Comparison of ENCODE assay signal across 25 cellular contexts in the genomic region with DNA sequence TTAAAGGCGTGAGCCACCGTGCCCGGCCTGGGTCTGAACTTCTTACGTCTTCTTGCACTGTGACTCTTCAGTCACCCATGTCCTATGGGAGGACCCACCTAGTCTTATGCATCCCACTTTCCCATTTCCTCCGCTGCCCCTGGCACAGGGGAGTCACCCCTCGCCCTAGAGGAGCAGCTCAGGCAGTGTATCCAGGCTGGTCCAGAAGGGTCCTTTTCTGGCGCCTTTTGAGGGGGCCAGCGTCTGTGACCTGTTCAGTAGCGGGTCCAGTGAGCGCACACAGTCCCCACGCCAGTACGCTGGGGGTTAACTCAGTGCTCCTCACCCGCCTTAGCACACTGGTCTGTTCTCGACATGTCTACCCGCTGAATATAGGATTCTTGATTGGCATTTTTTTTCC. TPM values are rescaled to one million over a fixed set of nuclear protein-coding genes. Genes with fewer than 3 reads are reported as not detected.
DNase-seq lines count a peak whose midpoint lies in the region; ATAC-seq and TF ChIP-seq lines count a peak whose summit lies in the region.
"Had no signal": no experiment of that assay in that cellular context is flagged by ENCODE, and none has a peak within 500 bp of the region (broad histone marks: within the 10 kb centered on the region; RNA-seq: fewer than 3 reads in every experiment).

No MANE protein-coding gene starts in this region.

- H3K36me3 Mint-ChIP-seq in activated naive CD4-positive, alpha-beta T cell treated with anti-CD3 and anti-CD28 coated beads, Interleukin-2, amount 10 ng/mL, durations not matched to agents 7 days and 5 days, result peaks cover 8% of the 10 kb centered on the region
- no peaks in the 10 kb centered on the region for H3K36me3 Mint-ChIP-seq in activated naive CD4-positive, alpha-beta T cell treated with anti-CD3 and anti-CD28 coated beads, Interleukin-2, amount 50 U/mL, for 72 hours
- H3K36me3 Mint-ChIP-seq in WTC11 (peaks cover 5% of the 10 kb centered on the region; the same call in 1 of the 2 replicates), immature natural killer cell (peaks cover 0 to 4% (median 0%) of the 10 kb centered on the region in 3 donors)
- peaks cover 4 to 15% of the 10 kb centered on the region in 2 donors for H3K36me3 Mint-ChIP-seq in stimulated activated naive B cell treated with anti-CD40 and anti-IgM and Interleukin-4, amounts not matched to agents 10 μg/mL and 1 μg/mL and 100 μg/mL, for 72 hours

- POLR2A ChIA-PET in WTC11 (lab: Charles Lee), result no interaction called here

- no peak for TF ChIP-seq CTCF in WTC11 (IDR thresholded peaks at IDR 0.05)

- no peaks in the 10 kb centered on the region for H3K9me3 Mint-ChIP-seq in activated naive CD4-positive, alpha-beta T cell treated with anti-CD3 and anti-CD28 coated beads, Interleukin-2, amount 10 ng/mL, durations not matched to agents 7 days and 5 days
- no peaks in the 10 kb centered on the region for H3K9me3 Mint-ChIP-seq in activated naive CD4-positive, alpha-beta T cell treated with anti-CD3 and anti-CD28 coated beads, Interleukin-2, amount 50 U/mL, for 72 hours
- H3K9me3 Mint-ChIP-seq in WTC11 (no peaks in the 10 kb centered on the region), immature natural killer cell (no peaks in the 10 kb centered on the region)
- peaks cover 0 to 3% of the 10 kb centered on the region in 2 donors for H3K9me3 Mint-ChIP-seq in stimulated activated naive B cell treated with anti-CD40 and anti-IgM and Interleukin-4, amounts not matched to agents 10 μg/mL and 1 μg/mL and 100 μg/mL, for 72 hours
- H3K9me3 Mint-ChIP-seq: endodermal cell had no signal

- ATAC-seq in activated naive CD4-positive, alpha-beta T cell treated with anti-CD3 and anti-CD28 coated beads, Interleukin-2, amount 50 U/mL, for 72 hours, result no peak
- ATAC-seq in WTC11 (no peak), HG03354 (IDR thresholded peaks at IDR 0.05; ENCODE audit: poor library complexity, severe bottlenecking, unreplicated experiment) (no peak), HG03039 (IDR thresholded peaks at IDR 0.05; ENCODE audit: unreplicated experiment) (no peak), GM21526 (IDR thresholded peaks at IDR 0.05; ENCODE audit: low FRiP score, unreplicated experiment) (no peak)
- ATAC-seq in stimulated activated naive B cell treated with anti-CD40 and anti-IgM and Interleukin-4, amounts not matched to agents 10 μg/mL and 1 μg/mL and 100 μg/mL, for 72 hours (replicated peaks), result no peak
- ATAC-seq: body of pancreas, left lobe of liver, Panc1 had no signal

- peaks cover 34% of the 10 kb centered on the region for H3K4me1 Mint-ChIP-seq in activated naive CD4-positive, alpha-beta T cell treated with anti-CD3 and anti-CD28 coated beads, Interleukin-2, amount 10 ng/mL, durations not matched to agents 7 days and 5 days
- peaks cover 31% of the 10 kb centered on the region for H3K4me1 Mint-ChIP-seq in WTC11
- H3K4me1 Mint-ChIP-seq in immature natural killer cell, result peaks cover 18 to 30% of the 10 kb centered on the region in 2 donors
- H3K4me1 Mint-ChIP-seq in stimulated activated naive B cell treated with anti-CD40 and anti-IgM and Interleukin-4, amounts not matched to agents 10 μg/mL and 1 μg/mL and 100 μg/mL, for 72 hours, result peaks cover 35 to 55% of the 10 kb centered on the region in 2 donors

- H3K4me3 Mint-ChIP-seq in activated naive CD4-positive, alpha-beta T cell treated with anti-CD3 and anti-CD28 coated beads, Interleukin-2, amount 10 ng/mL, durations not matched to agents 7 days and 5 days, result peak overlapping the region; percentile 46
- peak overlapping the region; percentile 38 for H3K4me3 Mint-ChIP-seq in WTC11
- H3K4me3 Mint-ChIP-seq in immature natural killer cell, result peak overlapping the region; percentile 11 to 56 (median 44)
- H3K4me3 Mint-ChIP-seq in stimulated activated naive B cell treated with anti-CD40 and anti-IgM and Interleukin-4, amounts not matched to agents 10 μg/mL and 1 μg/mL and 100 μg/mL, for 72 hours, result peak overlapping the region; percentile 28 to 30

- H3K27me3 Mint-ChIP-seq in activated naive CD4-positive, alpha-beta T cell treated with anti-CD3 and anti-CD28 coated beads, Interleukin-2, amount 10 ng/mL, durations not matched to agents 7 days and 5 days, result peaks cover 4% of the 10 kb centered on the region
- H3K27me3 Mint-ChIP-seq in WTC11 (ENCODE audit: low read depth) (no peaks in the 10 kb centered on the region), immature natural killer cell (ENCODE audit: low read depth in 3 of 3) (peaks cover 2 to 5% (median 4%) of the 10 kb centered on the region in 3 donors)
- H3K27me3 Mint-ChIP-seq in stimulated activated naive B cell treated with anti-CD40 and anti-IgM and Interleukin-4, amounts not matched to agents 10 μg/mL and 1 μg/mL and 100 μg/mL, for 72 hours, result no peaks in the 10 kb centered on the region

- H3K27ac Mint-ChIP-seq in activated naive CD4-positive, alpha-beta T cell treated with anti-CD3 and anti-CD28 coated beads, Interleukin-2, amount 10 ng/mL, durations not matched to agents 7 days and 5 days, result peak overlapping the region; percentile 77
- no peak overlapping the region for H3K27ac Mint-ChIP-seq in activated naive CD4-positive, alpha-beta T cell treated with anti-CD3 and anti-CD28 coated beads, Interleukin-2, amount 50 U/mL, for 72 hours
- H3K27ac Mint-ChIP-seq in WTC11, result no peak overlapping the region; the same call in 1 of the 2 replicates
- peak overlapping the region in 2 of 6 donors; percentile 4 to 31 for H3K27ac Mint-ChIP-seq in immature natural killer cell
- no peak overlapping the region for H3K27ac Mint-ChIP-seq in stimulated activated naive B cell treated with anti-CD40 and anti-IgM and Interleukin-4, amounts not matched to agents 10 μg/mL and 1 μg/mL and 100 μg/mL, for 72 hours
- H3K27ac Mint-ChIP-seq: endodermal cell had no signal

- DNase-seq in activated naive CD4-positive, alpha-beta T cell treated with anti-CD3 and anti-CD28 coated beads, Interleukin-2, amount 10 ng/mL, durations not matched to agents 7 days and 5 days, result no peak
- DNase-seq in activated naive CD4-positive, alpha-beta T cell treated with anti-CD3 and anti-CD28 coated beads, Interleukin-2, amount 50 U/mL, for 72 hours (ENCODE audit: low spot score in 2 of 2), result no peak
- DNase-seq in WTC11 (ENCODE audit: low spot score), result no peak
- DNase-seq in immature natural killer cell, result no peak
- no peak for DNase-seq in stimulated activated naive B cell treated with anti-CD40 and anti-IgM and Interleukin-4, amounts not matched to agents 10 μg/mL and 1 μg/mL and 100 μg/mL, for 72 hours
- DNase-seq: activated naive CD4-positive, alpha-beta T cell treated with Interleukin-2 at 50 U/mL for 16 hours; body of pancreas; colonic mucosa; endodermal cell; glutamatergic neuron; GM23248; midbrain; NCI-H1105; NCI-H2081; NCI-H446 treated with DMSO at 0.1 percent for 48 hours; SJCRH30; small intestine; stimulated activated CD4-positive, alpha-beta T cell treated with anti-CD3 and anti-CD28 coated beads, Interleukin-2, amount 100 ng/mL, for 48 hours; stomach; transverse colon had no signal

- CTCF ChIA-PET in activated naive CD4-positive, alpha-beta T cell treated with anti-CD3 and anti-CD28 coated beads, Interleukin-2, amount 10 ng/mL, durations not matched to agents 7 days and 5 days (lab: Charles Lee), result no interaction called here
- CTCF ChIA-PET in WTC11 (lab: Charles Lee), result no interaction called here

TF ChIP-seq in WTC11, 78 proteins besides CTCF, POLR2A, EP300 and RAD21 (continues in another document):
- TF ChIP-seq, protein P1, sequence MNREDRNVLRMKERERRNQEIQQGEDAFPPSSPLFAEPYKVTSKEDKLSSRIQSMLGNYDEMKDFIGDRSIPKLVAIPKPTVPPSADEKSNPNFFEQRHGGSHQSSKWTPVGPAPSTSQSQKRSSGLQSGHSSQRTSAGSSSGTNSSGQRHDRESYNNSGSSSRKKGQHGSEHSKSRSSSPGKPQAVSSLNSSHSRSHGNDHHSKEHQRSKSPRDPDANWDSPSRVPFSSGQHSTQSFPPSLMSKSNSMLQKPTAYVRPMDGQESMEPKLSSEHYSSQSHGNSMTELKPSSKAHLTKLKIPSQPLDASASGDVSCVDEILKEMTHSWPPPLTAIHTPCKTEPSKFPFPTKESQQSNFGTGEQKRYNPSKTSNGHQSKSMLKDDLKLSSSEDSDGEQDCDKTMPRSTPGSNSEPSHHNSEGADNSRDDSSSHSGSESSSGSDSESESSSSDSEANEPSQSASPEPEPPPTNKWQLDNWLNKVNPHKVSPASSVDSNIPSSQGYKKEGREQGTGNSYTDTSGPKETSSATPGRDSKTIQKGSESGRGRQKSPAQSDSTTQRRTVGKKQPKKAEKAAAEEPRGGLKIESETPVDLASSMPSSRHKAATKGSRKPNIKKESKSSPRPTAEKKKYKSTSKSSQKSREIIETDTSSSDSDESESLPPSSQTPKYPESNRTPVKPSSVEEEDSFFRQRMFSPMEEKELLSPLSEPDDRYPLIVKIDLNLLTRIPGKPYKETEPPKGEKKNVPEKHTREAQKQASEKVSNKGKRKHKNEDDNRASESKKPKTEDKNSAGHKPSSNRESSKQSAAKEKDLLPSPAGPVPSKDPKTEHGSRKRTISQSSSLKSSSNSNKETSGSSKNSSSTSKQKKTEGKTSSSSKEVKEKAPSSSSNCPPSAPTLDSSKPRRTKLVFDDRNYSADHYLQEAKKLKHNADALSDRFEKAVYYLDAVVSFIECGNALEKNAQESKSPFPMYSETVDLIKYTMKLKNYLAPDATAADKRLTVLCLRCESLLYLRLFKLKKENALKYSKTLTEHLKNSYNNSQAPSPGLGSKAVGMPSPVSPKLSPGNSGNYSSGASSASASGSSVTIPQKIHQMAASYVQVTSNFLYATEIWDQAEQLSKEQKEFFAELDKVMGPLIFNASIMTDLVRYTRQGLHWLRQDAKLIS (CRISPR knock-in tag; IDR thresholded peaks at IDR 0.05; ENCODE audit: borderline replicate concordance), result no peak
- TF ChIP-seq KAT7 (CRISPR knock-in tag; IDR thresholded peaks at IDR 0.05; ENCODE audit: borderline replicate concordance), result no peak
- TF ChIP-seq MXD4 (CRISPR knock-in tag; IDR thresholded peaks at IDR 0.05; ENCODE audit: borderline replicate concordance), result no peak
- TF ChIP-seq NR1H2 (CRISPR knock-in tag; IDR thresholded peaks at IDR 0.05), result no peak
- TF ChIP-seq ZNF396 (CRISPR knock-in tag; IDR thresholded peaks at IDR 0.05; ENCODE audit: borderline replicate concordance), result no peak
- TF ChIP-seq, protein P2, sequence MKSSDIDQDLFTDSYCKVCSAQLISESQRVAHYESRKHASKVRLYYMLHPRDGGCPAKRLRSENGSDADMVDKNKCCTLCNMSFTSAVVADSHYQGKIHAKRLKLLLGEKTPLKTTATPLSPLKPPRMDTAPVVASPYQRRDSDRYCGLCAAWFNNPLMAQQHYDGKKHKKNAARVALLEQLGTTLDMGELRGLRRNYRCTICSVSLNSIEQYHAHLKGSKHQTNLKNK (CRISPR knock-in tag; IDR thresholded peaks at IDR 0.05), result no peak

RNA-seq across cellular contexts. Expression of a gene that starts 1.9 kb away (rescaled TPM):
- total RNA-seq in activated naive CD4-positive, alpha-beta T cell treated with anti-CD3 and anti-CD28 coated beads, Interleukin-2, amount 50 U/mL, for 72 hours, result 10 to 100 TPM; 10.5 to 11.8 TPM
- total RNA-seq in WTC11 (2021), result 8.8 to 17.3 TPM (median 14.7 TPM) in 3 replicates
- polyA plus RNA-seq in immature natural killer cell, result 10 to 100 TPM in 1 of 3 donors, 1 to 10 TPM in 2; 4.5 to 13.7 (median 7.6) TPM
